ENCODE assay signal across 8 cellular contexts in genomic region chr4:21134994-21135393, GRCh38.
DNase-seq lines count a peak whose midpoint lies in the region; ATAC-seq and TF ChIP-seq lines count a peak whose summit lies in the region.

No MANE protein-coding gene starts in this region.

- H4K20me1 ChIP-seq in mammary epithelial cell (ENCODE audit: insufficient read depth, low read length) = no peaks in the 10 kb centered on the region
- H4K20me1 ChIP-seq in osteoblast (ENCODE audit: insufficient read depth, low read length) = no peaks in the 10 kb centered on the region

- no peak overlapping the region for H2AFZ ChIP-seq in mammary epithelial cell (ENCODE audit: low read depth, low read length)
- H2AFZ ChIP-seq in osteoblast (ENCODE audit: low read length) = no peak overlapping the region

- peak; percentile 31 for DNase-seq in EL
- DNase-seq in NCI-H187 treated with DMSO at 0.1 percent for 48 hours (lab: John Stamatoyannopoulos, UW) = peak; percentile 12
- peak; percentile 29 for DNase-seq in mammary epithelial cell
- DNase-seq in medulla oblongata (ENCODE audit: extremely low spot score) = peak; percentile 28
- DNase-seq in sciatic nerve (ENCODE audit: low spot score) = no peak
- DNase-seq in osteoblast (ENCODE audit: insufficient read length, low spot score, missing footprints) = no peak

- no peak overlapping the region for H3K4me3 ChIP-seq in mammary epithelial cell (replicated peaks in 1 of 3; ENCODE audit: insufficient read depth in 1 of 3, low read depth in 2 of 3, low read length in 3 of 3)
- H3K4me3 ChIP-seq in osteoblast (ENCODE audit: insufficient read depth, low read length) = no peak overlapping the region

- BruUV-seq in mammary epithelial cell (replicated peaks; lab: Mats Ljungman, UMichigan) = no TSS peak

- dilution Hi-C loops in mammary epithelial cell (cut with HindIII; ENCODE audit: low sequenced_read_pairs) = loop anchor here (25.0 kb wide), 1 partner anchor 373 kb away; no protein-coding TSS in a partner anchor

- no peak for ATAC-seq in sciatic nerve
- ATAC-seq in GM21390 (IDR thresholded peaks at IDR 0.05; ENCODE audit: unreplicated experiment) = no peak
- ATAC-seq in HG02610 (IDR thresholded peaks at IDR 0.05; ENCODE audit: unreplicated experiment) = no peak

- peak; percentile 43 to 56 for TF ChIP-seq CTCF in mammary epithelial cell (conservative IDR thresholded peaks at IDR 0.05 in 1 of 2, IDR thresholded peaks at IDR 0.05 in 1 of 2; ENCODE audit: extremely low read depth in 1 of 2, insufficient read depth in 1 of 2, low read depth in 1 of 2, low read length in 2 of 2)
- no peak for TF ChIP-seq CTCF in osteoblast (IDR thresholded peaks at IDR 0.05; ENCODE audit: extremely low read depth, low read depth, low read length)

- CTCF ChIA-PET in mammary epithelial cell (lab: Charles Lee; ENCODE audit: low non-redundant PET) = no interaction called here

- H3K9me3 ChIP-seq in mammary epithelial cell (replicated peaks; ENCODE audit: insufficient read depth, low read length) (no peaks in the 10 kb centered on the region), osteoblast (ENCODE audit: low read depth, low read length) (no peaks in the 10 kb centered on the region)

- H3K4me1 ChIP-seq in mammary epithelial cell (ENCODE audit: insufficient read depth, low read length) (no peaks in the 10 kb centered on the region), osteoblast (ENCODE audit: insufficient read depth, low read length) (no peaks in the 10 kb centered on the region)

- in situ Hi-C loops in mammary epithelial cell (cut with MboI; ENCODE audit: low sequenced_read_pairs in 2 of 2) = loop anchor here (5.0 to 10.0 kb wide), 2 partner anchors 360 to 363 kb away; no protein-coding TSS in a partner anchor

- 74% methylated on average over 2 of the region's 2 CpGs for WGBS in mammary epithelial cell (ENCODE audit: low coverage, missing lambda C conversion rate)

- H3K79me2 ChIP-seq in mammary epithelial cell (ENCODE audit: insufficient read depth, low read length) (no peaks in the 10 kb centered on the region), osteoblast (ENCODE audit: insufficient read depth, low read length) (no peaks in the 10 kb centered on the region)

- H3K36me3 ChIP-seq in mammary epithelial cell (ENCODE audit: insufficient read depth, low read length) (no peaks in the 10 kb centered on the region), osteoblast (ENCODE audit: insufficient read depth, low read length) (no peaks in the 10 kb centered on the region)

- H3K27me3 ChIP-seq in mammary epithelial cell (ENCODE audit: insufficient read depth, low read length) = peaks cover 2% of the 10 kb centered on the region
- no peaks in the 10 kb centered on the region for H3K27me3 ChIP-seq in osteoblast (ENCODE audit: insufficient read depth, low read length)

- intact Hi-C loops in mammary epithelial cell (cut with micrococcal nuclease) = loop anchor here (1.0 to 10.0 kb wide), 3 partner anchors 334 to 430 kb away; partner anchors contain the start of gene PACRGL
- intact Hi-C loops in sciatic nerve (cut with DNase I) = no loop called here

- H3K4me2 ChIP-seq in mammary epithelial cell (ENCODE audit: insufficient read depth, low read depth, low read length) = no peak overlapping the region
- H3K4me2 ChIP-seq in osteoblast (ENCODE audit: insufficient read depth, low read length) = no peak overlapping the region

- no peak overlapping the region for H3K9ac ChIP-seq in mammary epithelial cell (ENCODE audit: insufficient read depth, low read length)

- H3K27ac ChIP-seq in mammary epithelial cell (ENCODE audit: insufficient read depth, low read depth, low read length) (no peak overlapping the region), osteoblast (ENCODE audit: low read depth, low read length) (no peak overlapping the region)

Comparison
In these comparisons a context has a peak if more than half of its experiments do, and no peak if none do; other contexts are left out.
1. DNase-seq: peak in EL (single experiment), NCI-H187 treated with DMSO at 0.1 percent for 48 hours (single experiment), mammary epithelial cell (single experiment) and medulla oblongata (single experiment); none in sciatic nerve (single experiment) and osteoblast (single experiment).